Comparison of ENCODE assay signal across 12 cellular contexts in genomic region chr6:35474129-35474977, GRCh38. TPM values are rescaled to one million over a fixed set of nuclear protein-coding genes. Genes with fewer than 3 reads are reported as not detected.
DNase-seq lines count a peak whose midpoint lies in the region; ATAC-seq, FAIRE-seq and TF ChIP-seq lines count a peak whose summit lies in the region.
"Had no signal": no experiment of that assay in that cellular context is flagged by ENCODE, and none has a peak within 500 bp of the region (broad histone marks: within the 10 kb centered on the region; RNA-seq: fewer than 3 reads in every experiment).

No MANE protein-coding gene starts in this region.

- H3K79me2 ChIP-seq in OCI-LY7 (ENCODE audit: insufficient read depth, low read depth, low read length) = peaks cover 20% of the 10 kb centered on the region
- H3K79me2 ChIP-seq in H1 (ENCODE audit: control insufficient read depth in 1 of 2, insufficient read depth in 2 of 2, low read length in 2 of 2) = peaks cover 8 to 19% of the 10 kb centered on the region in 2 experiments

- H3K4me1 ChIP-seq in cardiac muscle cell (ENCODE audit: low read depth) (peaks cover 16% of the 10 kb centered on the region), OCI-LY7 (ENCODE audit: insufficient read depth, low read length, poor library complexity, severe bottlenecking) (peaks cover 30% of the 10 kb centered on the region), H1 (replicated peaks in 1 of 4; ENCODE audit: control insufficient read depth in 3 of 4, insufficient read depth in 4 of 4, low read length in 3 of 4) (peaks cover 0 to 8% (median 5%) of the 10 kb centered on the region in 4 experiments; a peak in 6 of 7 replicates)

- TF ChIP-seq CTCF in cardiac muscle cell (IDR thresholded peaks at IDR 0.05; ENCODE audit: low read depth, low read length) (no peak), OCI-LY7 (conservative IDR thresholded peaks at IDR 0.05; ENCODE audit: low read length) (no peak), H1 (IDR thresholded peaks at IDR 0.05; ENCODE audit: control extremely low read depth in 1 of 3, insufficient read depth in 1 of 3, low read depth in 1 of 3, low read length in 3 of 3) (no peak), endothelial cell (IDR thresholded peaks at IDR 0.05; ENCODE audit: unreplicated experiment) (no peak)

- no peak overlapping the region for H3K56ac ChIP-seq in H1 (replicated peaks; ENCODE audit: insufficient read length, low read depth, low read length)

- no peak overlapping the region for H3K4me3 Mint-ChIP-seq in stimulated activated naive CD8-positive, alpha-beta T cell treated with anti-CD3 and anti-CD28 coated beads, Interleukin-15, amount 100 ng/mL, for 72 hours
- H3K4me3 Mint-ChIP-seq in endothelial cell (ENCODE audit: unreplicated experiment) = no peak overlapping the region
- H3K4me3 Mint-ChIP-seq: CD14-positive monocyte, immature natural killer cell had no signal

- H4K5ac ChIP-seq in H1 (ENCODE audit: insufficient read length, low read depth, low read length) = no peak overlapping the region

- DNase-seq in cardiac muscle cell (ENCODE audit: low read depth in 1 of 2, low spot score in 1 of 2) (no peak), left cardiac atrium (no peak), OCI-LY7 (ENCODE audit: low spot score) (no peak), H1 (ENCODE audit: low read depth in 1 of 2, low spot score in 2 of 2) (peak in 1 of 2 experiments; percentile 65), A172 (ENCODE audit: low spot score) (no peak), endothelial cell (ENCODE audit: low spot score) (no peak)
- no peak for DNase-seq in stimulated activated naive CD8-positive, alpha-beta T cell treated with anti-CD3 and anti-CD28 coated beads, Interleukin-15, amount 100 ng/mL, for 72 hours
- DNase-seq: immature natural killer cell, NCI-H774 had no signal

- H3K27ac Mint-ChIP-seq in stimulated activated naive CD8-positive, alpha-beta T cell treated with anti-CD3 and anti-CD28 coated beads, Interleukin-15, amount 100 ng/mL, for 72 hours = peak overlapping the region in 1 of 2 donors; percentile 49
- no peak overlapping the region for H3K27ac Mint-ChIP-seq in endothelial cell (ENCODE audit: unreplicated experiment)

- no TSS peak for BruUV-seq in OCI-LY7 (replicated peaks; lab: Mats Ljungman, UMichigan)

- H3K14ac ChIP-seq in H1 (ENCODE audit: insufficient read length) = no peak overlapping the region

- peaks cover 24% of the 10 kb centered on the region for H4K20me1 ChIP-seq in OCI-LY7 (ENCODE audit: insufficient read depth, low read length)
- H4K20me1 ChIP-seq in H1 (replicated peaks in 1 of 2; ENCODE audit: control insufficient read depth in 1 of 2, insufficient read depth in 2 of 2, low read length in 2 of 2) = peaks cover 28 to 33% of the 10 kb centered on the region in 2 experiments

- 87% methylated on average over 12 of the region's 14 CpGs; no CpG with 5 or more reads in 1 of the 2 experiments for WGBS in H1 (ENCODE audit: extremely low coverage in 1 of 2, insufficient coverage in 1 of 2, insufficient read length in 1 of 2, insufficient replicate concordance in 2 of 2, low coverage in 1 of 2, low lambda C conversion rate in 2 of 2, missing lambda C conversion rate in 1 of 2), 2 experiments

- H3K9me3 ChIP-seq in cardiac muscle cell (ENCODE audit: low read depth) (no peaks in the 10 kb centered on the region), OCI-LY7 (ENCODE audit: low read length) (no peaks in the 10 kb centered on the region), H1 (ENCODE audit: insufficient read depth in 2 of 2, low read depth in 1 of 2, low read length in 1 of 2) (no peaks in the 10 kb centered on the region)

- no peak overlapping the region for H3K9ac ChIP-seq in H1 (replicated peaks in 1 of 4; ENCODE audit: extremely low read depth in 1 of 4, low read depth in 3 of 4, low read length in 3 of 4)

- H3K18ac ChIP-seq in H1 (ENCODE audit: extremely low read depth, low read length) = no peak overlapping the region; the same call in 1 of the 2 replicates

- intact Hi-C loops in left cardiac atrium (cut with DNase I) (no loop called here), OCI-LY7 (cut with micrococcal nuclease; ENCODE audit: unreplicated experiment) (no loop called here)

- H2BK120ac ChIP-seq in H1 (replicated peaks; ENCODE audit: low read depth, low read length) = no peak overlapping the region

- H3K4me1 Mint-ChIP-seq in stimulated activated naive CD8-positive, alpha-beta T cell treated with anti-CD3 and anti-CD28 coated beads, Interleukin-15, amount 100 ng/mL, for 72 hours = peaks cover 67% of the 10 kb centered on the region
- H3K4me1 Mint-ChIP-seq in endothelial cell (ENCODE audit: unreplicated experiment) = peaks cover 11% of the 10 kb centered on the region

- no peak for FAIRE-seq in H1 (lab: Jason Lieb, UNC)

- H2BK12ac ChIP-seq in H1 (ENCODE audit: low read depth, low read length) = no peak overlapping the region

- no peak overlapping the region for H3K4ac ChIP-seq in H1 (replicated peaks; ENCODE audit: insufficient read length, low read depth, low read length)

- TF ChIP-seq EP300 in H1 (IDR thresholded peaks at IDR 0.05; ENCODE audit: borderline replicate concordance in 1 of 2, low read depth in 2 of 2, low read length in 2 of 2) = no peak

- peaks cover 8% of the 10 kb centered on the region for H3K23me2 ChIP-seq in H1 (ENCODE audit: low read depth, low read length)

- CTCF ChIA-PET in OCI-LY7 (lab: Charles Lee; ENCODE audit: unreplicated experiment) (no interaction called here), H1 (lab: Charles Lee; ENCODE audit: partially characterized antibody) (interaction anchor here (0.6 to 2.7 kb wide), 7 partner anchors 7 to 127 kb away, joined by 3 to 8 read pairs (median 4); no protein-coding TSS in a partner anchor)

- peak in 1 of 2 experiments; percentile 83; a peak in 2 of 3 replicates for TF ChIP-seq POLR2A in H1 (IDR thresholded peaks at IDR 0.05; ENCODE audit: control extremely low read depth in 1 of 2, low read depth in 2 of 2, low read length in 2 of 2)

- ATAC-seq in left cardiac atrium (no peak), HG03025 (IDR thresholded peaks at IDR 0.05; ENCODE audit: low FRiP score, unreplicated experiment) (no peak)
- ATAC-seq in stimulated activated naive CD8-positive, alpha-beta T cell treated with anti-CD3 and anti-CD28 coated beads, Interleukin-15, amount 100 ng/mL, for 72 hours = peak; percentile 32

- H3K27ac ChIP-seq in cardiac muscle cell (peak overlapping the region; percentile 69), OCI-LY7 (ENCODE audit: low read depth, low read length, poor library complexity, severe bottlenecking) (peak overlapping the region; percentile 8), H1 (ENCODE audit: low read depth, low read length) (no peak overlapping the region)

- H2AK5ac ChIP-seq in H1 (ENCODE audit: low read depth, low read length) = 0 out of 2 replicates have a peak overlapping the region, but pooled peaks have one; percentile 53

- POLR2A ChIA-PET in OCI-LY7 (lab: Charles Lee) (interaction anchor here (0.6 to 0.7 kb wide), 2 partner anchors 18 to 129 kb away, joined by 3 to 4 read pairs; no protein-coding TSS in a partner anchor), H1 (lab: Charles Lee; ENCODE audit: partially characterized antibody) (interaction anchor here (0.8 to 37.6 kb wide), 11 partner anchors 3 to 276 kb away, joined by 3 to 1319 read pairs (median 5); partner anchors contain the start of genes DEF6, FANCE, RPL10A and TEAD3)

- H2BK15ac ChIP-seq in H1 (ENCODE audit: low read length) = no peak overlapping the region

- no peaks in the 10 kb centered on the region for H3K27me3 Mint-ChIP-seq in stimulated activated naive CD8-positive, alpha-beta T cell treated with anti-CD3 and anti-CD28 coated beads, Interleukin-15, amount 100 ng/mL, for 72 hours
- H3K27me3 Mint-ChIP-seq in endothelial cell (ENCODE audit: unreplicated experiment) = peaks cover 8% of the 10 kb centered on the region

- H2BK20ac ChIP-seq in H1 (ENCODE audit: low read length) = no peak overlapping the region

- no peak overlapping the region for H3K4me2 ChIP-seq in OCI-LY7 (ENCODE audit: low read length)
- no peak overlapping the region for H3K4me2 ChIP-seq in H1 (ENCODE audit: insufficient read depth in 1 of 2, low read depth in 2 of 2, low read length in 2 of 2)

- peaks cover 37% of the 10 kb centered on the region for H3K36me3 ChIP-seq in cardiac muscle cell
- H3K36me3 ChIP-seq in OCI-LY7 (ENCODE audit: insufficient read depth, low read length) = peaks cover 50% of the 10 kb centered on the region
- H3K36me3 ChIP-seq in H1 (ENCODE audit: control insufficient read depth in 2 of 4, insufficient read depth in 4 of 4, low read length in 3 of 4) = peaks cover 24 to 58% (median 29%) of the 10 kb centered on the region in 4 experiments

- H2BK5ac ChIP-seq in H1 (ENCODE audit: low read depth, low read length) = no peak overlapping the region; the same call in 1 of the 2 replicates

- H3K27me3 ChIP-seq in cardiac muscle cell (no peaks in the 10 kb centered on the region), H1 (replicated peaks in 1 of 4; ENCODE audit: control insufficient read depth in 3 of 4, extremely low read depth in 1 of 4, insufficient read depth in 3 of 4, low read length in 3 of 4) (no peaks in the 10 kb centered on the region)

- H4K8ac ChIP-seq in H1 (ENCODE audit: extremely low read depth, insufficient read depth, low read length) = no peak overlapping the region

- H4K91ac ChIP-seq in H1 (replicated peaks; ENCODE audit: insufficient read length, low read length) = no peak overlapping the region

- H3K79me1 ChIP-seq in H1 (ENCODE audit: low read depth, low read length) = peaks cover 4% of the 10 kb centered on the region; the same call in 1 of the 2 replicates

- H3K9me3 Mint-ChIP-seq in stimulated activated naive CD8-positive, alpha-beta T cell treated with anti-CD3 and anti-CD28 coated beads, Interleukin-15, amount 100 ng/mL, for 72 hours = no peaks in the 10 kb centered on the region
- no peaks in the 10 kb centered on the region for H3K9me3 Mint-ChIP-seq in endothelial cell (ENCODE audit: unreplicated experiment)
- H3K9me3 Mint-ChIP-seq: immature natural killer cell had no signal

- peaks cover 16% of the 10 kb centered on the region for H3K36me3 Mint-ChIP-seq in endothelial cell (ENCODE audit: low read depth, unreplicated experiment)

- H3K23ac ChIP-seq in H1 (ENCODE audit: insufficient read length) = no peak overlapping the region

- TF ChIP-seq RAD21 in H1 (IDR thresholded peaks at IDR 0.05 in 1 of 2, conservative IDR thresholded peaks at IDR 0.05 in 1 of 2; ENCODE audit: low read depth in 2 of 2, low read length in 2 of 2) = no peak

- H2AFZ ChIP-seq in OCI-LY7 (ENCODE audit: low read length) (no peak overlapping the region), H1 (ENCODE audit: low read length) (no peak overlapping the region)

- H3K4me3 ChIP-seq in cardiac muscle cell (no peak overlapping the region), OCI-LY7 (ENCODE audit: low read depth, low read length, poor library complexity, severe bottlenecking) (no peak overlapping the region), H1 (ENCODE audit: extremely low read depth in 1 of 4, insufficient read depth in 2 of 4, low read depth in 3 of 4, low read length in 4 of 4) (no peak overlapping the region)

- no peaks in the 10 kb centered on the region for H3K9me2 ChIP-seq in OCI-LY7 (ENCODE audit: insufficient read depth, low read length)

RNA-seq across cellular contexts. Expression of gene RPL10A, which starts 6.2 kb away (rescaled TPM):
- total RNA-seq in cardiac muscle cell (1,095 and 1,320 TPM in 2 replicates), left cardiac atrium (100 to 1,000 TPM; 691 to 715 TPM), OCI-LY7 (2022) (1,541 and 1,581 TPM in 2 replicates), endothelial cell (ENCODE audit: unreplicated experiment) (1,320 TPM)
- polyA plus RNA-seq in cardiac muscle cell (390 and 521 TPM in 2 replicates), H1 (2011; rRNA removed) (2,801 and 2,948 TPM in 2 replicates)
- 2,473 and 2,643 TPM in 2 replicates for total RNA-seq in OCI-LY7 (2014; rRNA removed; shearing (Covaris generic))
- total RNA-seq in H1 (2021; fragmentation: NEBNext Ultra II Directional; extraction: Animal tissue kit (Norgen Biotek cat#: 25700)) = 1,893 and 1,923 TPM in 2 replicates
- 3,231 TPM for polyA plus RNA-seq in H1 (2011; cell fraction: cytosol; rRNA removed)
- polyA plus RNA-seq in H1 (2011; cell fraction: nucleus; rRNA removed) = 2,819 TPM
- 2,565 to 3,012 TPM (median 2,684 TPM) in 4 replicates for polyA plus RNA-seq in H1 (2012, experiment 1 of 2)
- 2,057 TPM for polyA plus RNA-seq in H1 (2012, experiment 2 of 2)
- polyA plus RNA-seq in H1 (2013, experiment 1 of 2) = 2,379 TPM
- 2,280 TPM for polyA plus RNA-seq in H1 (2013, experiment 2 of 2)
- polyA minus RNA-seq in H1 (2011; rRNA and poly(A)+ RNA removed) = 958 and 1,373 TPM in 2 replicates
- polyA minus RNA-seq in H1 (2011; cell fraction: cytosol; rRNA and poly(A)+ RNA removed) = 907 TPM
- polyA minus RNA-seq in H1 (2011; cell fraction: nucleus; rRNA and poly(A)+ RNA removed) = 793 TPM
- 1,014 and 1,151 TPM in 2 replicates for total RNA-seq in A172 (2014; rRNA removed; shearing (Covaris generic))

RNA-seq across cellular contexts. Expression of gene FANCE, which starts 22.2 kb away (rescaled TPM):
- total RNA-seq in cardiac muscle cell = 23.8 and 28.1 TPM in 2 replicates
- 19.4 and 21.3 TPM in 2 replicates for polyA plus RNA-seq in cardiac muscle cell
- 1 to 10 TPM; 1.8 to 3.7 TPM for total RNA-seq in left cardiac atrium
- total RNA-seq in OCI-LY7 (2014; rRNA removed; shearing (Covaris generic)) = 12.4 and 14.4 TPM in 2 replicates
- total RNA-seq in OCI-LY7 (2022) = 17.4 and 19.9 TPM in 2 replicates
- 16.1 and 16.4 TPM in 2 replicates for total RNA-seq in H1 (2021; fragmentation: NEBNext Ultra II Directional; extraction: Animal tissue kit (Norgen Biotek cat#: 25700))
- 17.0 and 19.2 TPM in 2 replicates for polyA plus RNA-seq in H1 (2011; rRNA removed)
- 19.6 TPM for polyA plus RNA-seq in H1 (2011; cell fraction: cytosol; rRNA removed)
- 21.5 TPM for polyA plus RNA-seq in H1 (2011; cell fraction: nucleus; rRNA removed)
- polyA plus RNA-seq in H1 (2012, experiment 1 of 2) = 11.7 to 17.9 TPM (median 16.0 TPM) in 4 replicates
- polyA plus RNA-seq in H1 (2012, experiment 2 of 2) = 22.8 TPM
- polyA plus RNA-seq in H1 (2013, experiment 1 of 2) = 8.4 TPM
- polyA plus RNA-seq in H1 (2013, experiment 2 of 2) = 8.7 TPM
- polyA minus RNA-seq in H1 (2011; rRNA and poly(A)+ RNA removed) = 17.3 and 24.8 TPM in 2 replicates
- polyA minus RNA-seq in H1 (2011; cell fraction: cytosol; rRNA and poly(A)+ RNA removed) = 15.8 TPM
- 8.3 TPM for polyA minus RNA-seq in H1 (2011; cell fraction: nucleus; rRNA and poly(A)+ RNA removed)
- total RNA-seq in A172 (2014; rRNA removed; shearing (Covaris generic)) = 11.4 and 13.9 TPM in 2 replicates
- 21.8 TPM for total RNA-seq in endothelial cell (ENCODE audit: unreplicated experiment)

RNA-seq across cellular contexts. Expression of gene TEAD3, which starts 22.5 kb away (rescaled TPM):
- total RNA-seq in cardiac muscle cell (65.2 and 98.6 TPM in 2 replicates), left cardiac atrium (10 to 100 TPM; 22.4 to 39.6 TPM), OCI-LY7 (2022) (not detected in 2 replicates), endothelial cell (ENCODE audit: unreplicated experiment) (6.3 TPM)
- polyA plus RNA-seq in cardiac muscle cell (64.0 and 78.3 TPM in 2 replicates), H1 (2011; rRNA removed) (20.1 and 31.0 TPM in 2 replicates)
- not detected in 2 replicates for total RNA-seq in OCI-LY7 (2014; rRNA removed; shearing (Covaris generic))
- total RNA-seq in H1 (2021; fragmentation: NEBNext Ultra II Directional; extraction: Animal tissue kit (Norgen Biotek cat#: 25700)) = 27.0 and 28.7 TPM in 2 replicates
- polyA plus RNA-seq in H1 (2011; cell fraction: cytosol; rRNA removed) = 21.2 TPM
- polyA plus RNA-seq in H1 (2011; cell fraction: nucleus; rRNA removed) = 34.8 TPM
- 23.4 to 29.3 TPM (median 26.1 TPM) in 4 replicates for polyA plus RNA-seq in H1 (2012, experiment 1 of 2)
- 22.5 TPM for polyA plus RNA-seq in H1 (2012, experiment 2 of 2)
- 17.6 TPM for polyA plus RNA-seq in H1 (2013, experiment 1 of 2)
- polyA plus RNA-seq in H1 (2013, experiment 2 of 2) = 16.7 TPM
- 8.8 and 12.4 TPM in 2 replicates for polyA minus RNA-seq in H1 (2011; rRNA and poly(A)+ RNA removed)
- polyA minus RNA-seq in H1 (2011; cell fraction: cytosol; rRNA and poly(A)+ RNA removed) = 9.2 TPM
- 9.6 TPM for polyA minus RNA-seq in H1 (2011; cell fraction: nucleus; rRNA and poly(A)+ RNA removed)
- 10.9 and 12.3 TPM in 2 replicates for total RNA-seq in A172 (2014; rRNA removed; shearing (Covaris generic))
- polyA plus RNA-seq: CD14-positive monocyte, immature natural killer cell had no signal

RNA-seq across cellular contexts. Expression of gene TULP1, which starts 38.3 kb away (rescaled TPM):
- total RNA-seq in cardiac muscle cell (4.8 and 5.2 TPM in 2 replicates), left cardiac atrium (under 1 TPM in 1 of 2 donors, not detected in 1; 0.32 TPM), OCI-LY7 (2022) (not detected in 2 replicates), endothelial cell (ENCODE audit: unreplicated experiment) (not detected)
- polyA plus RNA-seq in cardiac muscle cell (0.92 and 5.9 TPM in 2 replicates), H1 (2011; rRNA removed) (3.2 and 4.4 TPM in 2 replicates)
- total RNA-seq in OCI-LY7 (2014; rRNA removed; shearing (Covaris generic)) = not detected in 2 replicates
- 5.0 and 6.8 TPM in 2 replicates for total RNA-seq in H1 (2021; fragmentation: NEBNext Ultra II Directional; extraction: Animal tissue kit (Norgen Biotek cat#: 25700))
- polyA plus RNA-seq in H1 (2011; cell fraction: cytosol; rRNA removed) = 4.1 TPM
- polyA plus RNA-seq in H1 (2011; cell fraction: nucleus; rRNA removed) = 5.5 TPM
- polyA plus RNA-seq in H1 (2012, experiment 1 of 2) = 4.6 to 5.8 TPM (median 5.4 TPM) in 4 replicates
- polyA plus RNA-seq in H1 (2012, experiment 2 of 2) = 8.5 TPM
- polyA plus RNA-seq in H1 (2013, experiment 1 of 2) = 4.2 TPM
- polyA plus RNA-seq in H1 (2013, experiment 2 of 2) = 4.4 TPM
- polyA minus RNA-seq in H1 (2011; rRNA and poly(A)+ RNA removed) = 0.32 and 2.4 TPM in 2 replicates
- polyA minus RNA-seq in H1 (2011; cell fraction: cytosol; rRNA and poly(A)+ RNA removed) = 1.9 TPM
- polyA minus RNA-seq in H1 (2011; cell fraction: nucleus; rRNA and poly(A)+ RNA removed) = 4.6 TPM
- not detected in 2 replicates for total RNA-seq in A172 (2014; rRNA removed; shearing (Covaris generic))
- total RNA-seq: M059J had no signal
- polyA plus RNA-seq: CD14-positive monocyte, immature natural killer cell had no signal
